Comparison of ENCODE assay signal across 8 cellular contexts in the genomic region with DNA sequence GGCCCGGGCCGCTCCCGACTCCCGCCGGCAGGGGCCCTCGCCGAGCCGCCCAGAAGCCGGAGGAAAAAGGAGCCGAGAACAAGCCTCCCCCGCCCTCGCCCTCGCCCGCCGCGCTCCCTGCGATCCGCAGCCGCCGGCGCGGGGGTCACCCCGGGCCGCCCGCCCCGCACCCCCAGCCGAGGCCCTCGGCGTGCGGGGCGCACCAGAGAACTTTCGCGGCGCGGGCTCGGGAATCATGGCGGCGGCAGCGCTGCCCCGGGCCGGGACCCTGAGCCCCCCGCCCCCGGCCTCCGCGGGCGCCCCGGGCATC. TPM values are rescaled to one million over a fixed set of nuclear protein-coding genes. Genes with fewer than 3 reads are reported as not detected.
A peak's percentile ranks its signal among the peaks of the same experiment; 100 is the strongest.
DNase-seq lines count a peak whose midpoint lies in the region; ATAC-seq and TF ChIP-seq lines count a peak whose summit lies in the region.

No MANE protein-coding gene starts in this region.

- TF ChIP-seq CTCF in upper lobe of left lung (IDR thresholded peaks at IDR 0.05), result peak in 5 of 6 experiments; percentile 82 to 89 (median 88)

- H3K4me3 ChIP-seq in CD4-positive, alpha-beta memory T cell (ENCODE audit: low read length in 2 of 2), result no peak overlapping the region
- peak overlapping the region; percentile 18 to 94 (median 90) for H3K4me3 ChIP-seq in upper lobe of left lung

- no peak overlapping the region for H3K4me3 Mint-ChIP-seq in CD4-positive, alpha-beta memory T cell

- no peak overlapping the region for H3K27ac Mint-ChIP-seq in CD4-positive, alpha-beta memory T cell

- TF ChIP-seq POLR2A in upper lobe of left lung (IDR thresholded peaks at IDR 0.05), result no peak

- H3K27ac ChIP-seq in CD4-positive, alpha-beta memory T cell (ENCODE audit: low read depth, low read length), result no peak overlapping the region
- peak overlapping the region in 3 of 4 donors; percentile 54 to 91 (median 58) for H3K27ac ChIP-seq in upper lobe of left lung

- peak; percentile 60 for ATAC-seq in GM19455 (IDR thresholded peaks at IDR 0.05; ENCODE audit: unreplicated experiment)
- ATAC-seq in Right ventricle myocardium inferior, result peak; percentile 47
- peak; percentile 65 to 81 for ATAC-seq in upper lobe of left lung (ENCODE audit: low FRiP score in 2 of 2)

- no peaks in the 10 kb centered on the region for H3K36me3 ChIP-seq in CD4-positive, alpha-beta memory T cell (ENCODE audit: insufficient read depth, low read length)
- H3K36me3 ChIP-seq in upper lobe of left lung, result peaks cover 0 to 9% (median 4%) of the 10 kb centered on the region in 4 donors

- no peaks in the 10 kb centered on the region for H3K27me3 Mint-ChIP-seq in CD4-positive, alpha-beta memory T cell

- WGBS in upper lobe of left lung, 2 donors, result 0% methylated on average over 6 of the region's 47 CpGs; no CpG with 5 or more reads in 1 of the 2 donors

- no peaks in the 10 kb centered on the region for H3K36me3 Mint-ChIP-seq in CD4-positive, alpha-beta memory T cell

- peak; percentile 70 to 74 (median 71) for DNase-seq in CD4-positive, alpha-beta memory T cell
- DNase-seq in HUDEP-2 (lab: John Stamatoyannopoulos, UW; ENCODE audit: unreplicated experiment in 76 of 76), result peak in 57 of 76 experiments; percentile 11 to 74 (median 42)
- peak; percentile 58 for DNase-seq in SK-MEL-5 (ENCODE audit: low read depth, low spot score)
- peak; percentile 79 for DNase-seq in activated naive CD4-positive, alpha-beta T cell treated with Interleukin-2 at 50 U/mL for 16 hours
- DNase-seq in Right ventricle myocardium inferior (ENCODE audit: missing footprints), result peak; percentile 89
- DNase-seq in pons (ENCODE audit: low spot score), result peak; percentile 38
- DNase-seq in upper lobe of left lung, result peak; percentile 74 to 96

- peaks cover 10 to 32% (median 15%) of the 10 kb centered on the region in 4 donors for H3K4me1 Mint-ChIP-seq in CD4-positive, alpha-beta memory T cell

- intact Hi-C loops in CD4-positive, alpha-beta memory T cell (cut with micrococcal nuclease), result loop anchor here (1.0 kb wide), 2 partner anchors 311 to 347 kb away; no protein-coding TSS in a partner anchor
- intact Hi-C loops in Right ventricle myocardium inferior (cut with DNase I), result no loop called here

- H3K9me3 ChIP-seq in CD4-positive, alpha-beta memory T cell (ENCODE audit: control insufficient read depth in 1 of 2, low read length in 2 of 2), result no peaks in the 10 kb centered on the region
- no peaks in the 10 kb centered on the region for H3K9me3 ChIP-seq in upper lobe of left lung

- no peak for TF ChIP-seq EP300 in upper lobe of left lung (IDR thresholded peaks at IDR 0.05)

- CTCF ChIA-PET in CD4-positive, alpha-beta memory T cell (lab: Charles Lee; ENCODE audit: partially characterized antibody), result interaction anchor here (1.9 kb wide), 1 partner anchor 312 kb away, joined by 20 read pairs; a partner anchor contains a TSS

- H3K27me3 ChIP-seq in CD4-positive, alpha-beta memory T cell (ENCODE audit: insufficient read depth, low read length), result no peaks in the 10 kb centered on the region
- no peaks in the 10 kb centered on the region for H3K27me3 ChIP-seq in upper lobe of left lung

- H3K9me3 Mint-ChIP-seq in CD4-positive, alpha-beta memory T cell, result no peaks in the 10 kb centered on the region

- in situ Hi-C loops in SK-MEL-5 (cut with HindIII; ENCODE audit: low pct_unique_long_range_greater_than_20kb, low sequenced_read_pairs), result no loop called here

- POLR2A ChIA-PET in CD4-positive, alpha-beta memory T cell (lab: Charles Lee; ENCODE audit: partially characterized antibody), result interaction anchor here (0.8 to 2.5 kb wide), 2 partner anchors 37 to 42 kb away, joined by 3 to 13 read pairs; a partner anchor contains a TSS

- H3K4me1 ChIP-seq in CD4-positive, alpha-beta memory T cell (ENCODE audit: insufficient read depth, low read length), result peaks cover 15% of the 10 kb centered on the region
- peaks cover 33 to 42% (median 36%) of the 10 kb centered on the region in 4 donors for H3K4me1 ChIP-seq in upper lobe of left lung

RNA-seq across cellular contexts. Expression of a gene that starts 0.5 kb away (rescaled TPM):
- 1 to 10 TPM; 4.8 to 5.4 TPM for total RNA-seq in CD4-positive, alpha-beta memory T cell
- polyA plus RNA-seq in CD4-positive, alpha-beta memory T cell, result 1 to 10 TPM; 2.2 to 4.8 TPM
- total RNA-seq in SK-MEL-5 (2014; rRNA removed; shearing (Covaris generic)), result 394 and 409 TPM in 2 replicates
- 360 and 403 TPM in 2 replicates for polyA plus RNA-seq in SK-MEL-5 (2015; cell fraction: cytosol; rRNA removed)
- 96.1 and 97.3 TPM in 2 replicates for polyA plus RNA-seq in SK-MEL-5 (2015; cell fraction: nucleus; rRNA removed)
- total RNA-seq in Right ventricle myocardium inferior, result 74.9 TPM
- total RNA-seq in upper lobe of left lung, result 100 to 1,000 TPM in 1 of 6 donors, 10 to 100 TPM in 5; 29.3 to 122 (median 75.4) TPM

RNA-seq across cellular contexts. Expression of a gene that starts 37.9 kb away (rescaled TPM):
- 10 to 100 TPM; 46.1 to 48.8 TPM for total RNA-seq in CD4-positive, alpha-beta memory T cell
- 10 to 100 TPM; 35.4 to 63.1 TPM for polyA plus RNA-seq in CD4-positive, alpha-beta memory T cell
- total RNA-seq in SK-MEL-5 (2014; rRNA removed; shearing (Covaris generic)), result 6.9 and 11.3 TPM in 2 replicates
- 10.6 and 11.5 TPM in 2 replicates for polyA plus RNA-seq in SK-MEL-5 (2015; cell fraction: cytosol; rRNA removed)
- 3.3 and 4.2 TPM in 2 replicates for polyA plus RNA-seq in SK-MEL-5 (2015; cell fraction: nucleus; rRNA removed)
- total RNA-seq in Right ventricle myocardium inferior (8.1 TPM), upper lobe of left lung (10 to 100 TPM in 4 of 6 donors, 1 to 10 TPM in 2; 9.4 to 27.4 (median 13.6) TPM)

RNA-seq across cellular contexts. Expression of a gene that starts 38.2 kb away (rescaled TPM):
- total RNA-seq in CD4-positive, alpha-beta memory T cell, result 10 to 100 TPM; 57.9 to 62.7 TPM
- polyA plus RNA-seq in CD4-positive, alpha-beta memory T cell, result 10 to 100 TPM; 14.1 to 32.3 TPM
- 54.9 and 57.2 TPM in 2 replicates for total RNA-seq in SK-MEL-5 (2014; rRNA removed; shearing (Covaris generic))
- polyA plus RNA-seq in SK-MEL-5 (2015; cell fraction: cytosol; rRNA removed), result 26.0 and 26.2 TPM in 2 replicates
- polyA plus RNA-seq in SK-MEL-5 (2015; cell fraction: nucleus; rRNA removed), result 80.8 and 124 TPM in 2 replicates
- total RNA-seq in Right ventricle myocardium inferior, result 21.3 TPM
- total RNA-seq in upper lobe of left lung, result 10 to 100 TPM; 12.6 to 82.8 (median 17.6) TPM

Comparison
In these comparisons a context has a peak if more than half of its experiments do, and no peak if none do; other contexts are left out.
1. DNase-seq: peak in every context shown above with its lines; median percentile 89 in Right ventricle myocardium inferior; 85 in upper lobe of left lung; 79 in activated naive CD4-positive, alpha-beta T cell treated with Interleukin-2 at 50 U/mL for 16 hours; 71 in CD4-positive, alpha-beta memory T cell; 58 in SK-MEL-5; 42 in HUDEP-2; 38 in pons.
2. H3K4me3 ChIP-seq: peak in upper lobe of left lung (4 of 4); none in CD4-positive, alpha-beta memory T cell (0 of 2).
3. RNA of a gene that starts 0.5 kb away (total RNA-seq): 394 to 409 TPM in SK-MEL-5, 29.3 to 122 TPM in upper lobe of left lung and 74.9 TPM in Right ventricle myocardium inferior (single experiment); 4.8 to 5.4 TPM in CD4-positive, alpha-beta memory T cell; every median in the first group is over 4 times any median in the second.
4. Peak in every context shown above with its lines, with median percentiles within 50 percentile points of each other: ATAC-seq.